Comparison of ENCODE assay signal across 13 cellular contexts in the genomic region with DNA sequence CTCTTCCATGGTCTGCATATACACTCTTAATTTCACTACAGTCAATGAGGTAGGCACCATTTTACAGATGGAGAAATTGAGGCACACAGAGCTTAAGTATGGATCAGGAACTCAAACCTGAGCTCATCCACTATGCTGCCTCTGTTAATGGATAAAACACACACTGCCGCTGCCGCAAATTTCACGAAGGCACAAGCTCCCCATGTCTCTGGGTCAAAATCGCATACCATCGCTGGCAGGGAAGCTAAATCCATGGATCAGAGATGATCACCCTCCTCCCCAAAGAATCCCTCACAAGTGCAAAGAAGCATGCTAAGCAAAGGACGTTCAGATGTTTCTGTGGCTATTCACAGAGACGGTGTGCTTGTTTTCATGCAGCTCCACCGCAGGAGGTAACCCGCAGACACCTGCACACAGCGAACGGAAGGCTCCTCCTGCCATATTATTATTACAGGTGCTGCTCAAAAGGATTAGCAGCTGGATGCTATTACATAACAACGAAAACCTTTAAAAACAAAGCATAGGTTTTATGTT.
DNase-seq lines count a peak whose midpoint lies in the region; ATAC-seq and TF ChIP-seq lines count a peak whose summit lies in the region.
"Had no signal": no experiment of that assay in that cellular context is flagged by ENCODE, and none has a peak within 500 bp of the region (broad histone marks: within the 10 kb centered on the region; RNA-seq: fewer than 3 reads in every experiment).

No MANE protein-coding gene starts in this region.

- H4K20me1 ChIP-seq in PC-3 (ENCODE audit: low read length): no peaks in the 10 kb centered on the region

- TF ChIP-seq CTCF in PC-3 (conservative IDR thresholded peaks at IDR 0.05; ENCODE audit: low read depth, low read length): no peak

- no peaks in the 10 kb centered on the region for H3K9me2 ChIP-seq in PC-3 (replicated peaks; ENCODE audit: low read length)

- no peaks in the 10 kb centered on the region for H3K9me3 ChIP-seq in PC-3 (ENCODE audit: low read length)
- H3K9me3 ChIP-seq in iPS-18a (ENCODE audit: control insufficient read depth, low read depth, low read length): no peaks in the 10 kb centered on the region

- no peaks in the 10 kb centered on the region for H3K27me3 ChIP-seq in PC-3 (ENCODE audit: low read length)
- H3K27me3 ChIP-seq in iPS-18a (ENCODE audit: control insufficient read depth, insufficient read depth, low read length): no peaks in the 10 kb centered on the region

- no peak overlapping the region for H3K9ac ChIP-seq in PC-3 (ENCODE audit: low read length)
- H3K9ac ChIP-seq in iPS-18a (ENCODE audit: low read length): peak overlapping the region; percentile 42

- POLR2A ChIA-PET in PC-3 (lab: Charles Lee; ENCODE audit: unreplicated experiment): interaction anchor here (0.6 kb wide), 1 partner anchor 172 kb away, joined by 3 read pairs; no protein-coding TSS in a partner anchor

- TF ChIP-seq POLR2A in GM18505 (IDR thresholded peaks at IDR 0.05; ENCODE audit: borderline replicate concordance, extremely low read depth, insufficient read depth, insufficient read length): no peak

- H2AFZ ChIP-seq in PC-3 (ENCODE audit: low read length): no peak overlapping the region

- peak; percentile 51 for DNase-seq in ELF-1 (ENCODE audit: low read depth, low spot score)
- DNase-seq in NCI-H128 (lab: John Stamatoyannopoulos, UW; ENCODE audit: unreplicated experiment): peak; percentile 35
- no peak for DNase-seq in PC-3
- DNase-seq in cerebellum (ENCODE audit: low spot score): no peak
- DNase-seq in pons (ENCODE audit: low spot score): no peak
- DNase-seq: CD8-positive, alpha-beta memory T cell; effector CD4-positive, alpha-beta T cell; glutamatergic neuron; MV-4-11; Right ventricle myocardium superior had no signal

- H3K36me3 ChIP-seq in PC-3 (ENCODE audit: low read depth, low read length) (peaks cover 6% of the 10 kb centered on the region; the same call in 1 of the 2 replicates), iPS-18a (ENCODE audit: control insufficient read depth, low read depth, low read length) (no peaks in the 10 kb centered on the region)

- H3K4me3 ChIP-seq in PC-3 (ENCODE audit: low read length) (no peak overlapping the region), iPS-18a (ENCODE audit: low read length) (peak overlapping the region; percentile 29)

- H3K4me1 ChIP-seq in PC-3 (ENCODE audit: insufficient read depth, low read length) (peaks cover 35% of the 10 kb centered on the region), iPS-18a (ENCODE audit: control insufficient read depth, low read depth, low read length) (peaks cover 35% of the 10 kb centered on the region)

- ATAC-seq in PC-3 (no peak), GM18505 (IDR thresholded peaks at IDR 0.05; ENCODE audit: unreplicated experiment) (no peak), HG02623 (IDR thresholded peaks at IDR 0.05; ENCODE audit: unreplicated experiment) (no peak)

- H3F3A ChIP-seq in PC-3 (ENCODE audit: low read length, unreplicated experiment): peaks cover 4% of the 10 kb centered on the region

- H3K79me2 ChIP-seq in PC-3 (ENCODE audit: low read length): peaks cover 20% of the 10 kb centered on the region; the same call in 1 of the 2 replicates

- BruUV-seq in PC-3 (replicated peaks; lab: Mats Ljungman, UMichigan): no TSS peak

- intact Hi-C loops in PC-3 (cut with micrococcal nuclease): loop anchor here (5.0 kb wide), 1 partner anchor 34 kb away; no protein-coding TSS in a partner anchor

- peak overlapping the region; percentile 94 for H3K27ac ChIP-seq in PC-3 (ENCODE audit: low read length)
- peak overlapping the region; percentile 76 for H3K27ac ChIP-seq in iPS-18a (ENCODE audit: low read length)

- H3K4me2 ChIP-seq in PC-3 (ENCODE audit: low read length): peak overlapping the region; percentile 53; the same call in 1 of the 2 replicates

- CTCF ChIA-PET in PC-3 (lab: Charles Lee): no interaction called here

Comparison
In these comparisons a context has a peak if more than half of its experiments do, and no peak if none do; other contexts are left out.
1. DNase-seq: peak in ELF-1 (single experiment) and NCI-H128 (single experiment); none in PC-3 (single experiment), cerebellum (single experiment) and pons (single experiment).